In genomic region chr14:100824946-100825690, GRCh38 we compare ENCODE assay signal across 18 cellular contexts. TPM values are rescaled to one million over a fixed set of nuclear protein-coding genes. Genes with fewer than 3 reads are reported as not detected.
DNase-seq lines count a peak whose midpoint lies in the region; ATAC-seq, FAIRE-seq and TF ChIP-seq lines count a peak whose summit lies in the region.
"Had no signal": no experiment of that assay in that cellular context is flagged by ENCODE, and none has a peak within 500 bp of the region (broad histone marks: within the 10 kb centered on the region; RNA-seq: fewer than 3 reads in every experiment).

No MANE protein-coding gene starts in this region.

- peak overlapping the region; percentile 92 for H2BK12ac ChIP-seq in neuronal stem cell (ENCODE audit: low read length)

- in situ Hi-C loops in gastrocnemius medialis (cut with MboI; ENCODE audit: low sequenced_read_pairs in 4 of 4) = no loop called here

- TF ChIP-seq CTCF in A549 (IDR thresholded peaks at IDR 0.05) (no peak), dorsolateral prefrontal cortex (IDR thresholded peaks at IDR 0.05 in 54 of 56, conservative IDR thresholded peaks at IDR 0.05 in 2 of 56; ENCODE audit: low read depth in 1 of 56, partially characterized antibody in 56 of 56) (no peak), gastrocnemius medialis (IDR thresholded peaks at IDR 0.05 in 4 of 5, conservative IDR thresholded peaks at IDR 0.05 in 1 of 5) (no peak)

- TF ChIP-seq RAD21 in A549 (conservative IDR thresholded peaks at IDR 0.05 in 1 of 2, IDR thresholded peaks at IDR 0.05 in 1 of 2) = no peak

- H3K79me1 ChIP-seq in neuronal stem cell (ENCODE audit: low read depth, low read length) = no peaks in the 10 kb centered on the region

- H4K91ac ChIP-seq in neuronal stem cell (ENCODE audit: low read depth, low read length, poor library complexity) = peak overlapping the region; percentile 68

- peak overlapping the region; percentile 99 for H2BK5ac ChIP-seq in neuronal stem cell (ENCODE audit: low read length)

- H3K23ac ChIP-seq in neuronal stem cell (ENCODE audit: low read depth, low read length, poor library complexity) = no peak overlapping the region

- no peaks in the 10 kb centered on the region for H3K4me1 ChIP-seq in A549
- H3K4me1 ChIP-seq in HUES48 (ENCODE audit: control insufficient read depth, insufficient read depth, low read length) = peaks cover 7% of the 10 kb centered on the region; the same call in 1 of the 2 replicates
- H3K4me1 ChIP-seq in neuronal stem cell (ENCODE audit: control insufficient read depth in 2 of 2, insufficient read depth in 1 of 2, low read depth in 1 of 2, low read length in 2 of 2) = peaks cover 17% of the 10 kb centered on the region in 2 donors
- no peaks in the 10 kb centered on the region for H3K4me1 ChIP-seq in gastrocnemius medialis

- ATAC-seq in A549 (no peak), gastrocnemius medialis (no peak), HG03439 (IDR thresholded peaks at IDR 0.05; ENCODE audit: unreplicated experiment) (no peak)
- ATAC-seq: natural killer cell treated with Interleukin-12 subunit alpha and Interleukin-12 subunit beta and Interleukin-15 and Interleukin-18, amount 100 ng/mL, for 72 hours had no signal

- no peak overlapping the region for H3K4ac ChIP-seq in neuronal stem cell (ENCODE audit: low read length)

- H3K4me3 ChIP-seq in A549 = no peak overlapping the region
- peak overlapping the region; percentile 70; the same call in 1 of the 2 replicates for H3K4me3 ChIP-seq in HUES48 (ENCODE audit: low read depth, low read length)
- H3K4me3 ChIP-seq in dorsolateral prefrontal cortex = peak overlapping the region in 57 of 59 donors; percentile 6 to 74 (median 53)
- no peak overlapping the region for H3K4me3 ChIP-seq in neuronal stem cell (ENCODE audit: low read length in 2 of 2)
- peak overlapping the region in 1 of 4 donors; percentile 42 for H3K4me3 ChIP-seq in gastrocnemius medialis

- DNase-seq in A549 (ENCODE audit: low read depth in 1 of 2, low spot score in 1 of 2) (no peak), dorsolateral prefrontal cortex (no peak), neuronal stem cell (ENCODE audit: low spot score) (no peak), gastrocnemius medialis (no peak), GOT3 (lab: John Stamatoyannopoulos, UW) (no peak)
- no peak for DNase-seq in stimulated activated CD4-positive, alpha-beta T cell treated with anti-CD3 and anti-CD28 coated beads, Interleukin-15, amount 100 ng/mL, for 24 hours
- DNase-seq: activated CD4-positive, alpha-beta T cell treated with anti-CD3 and anti-CD28 coated beads, Interleukin-2, amount 50 U/mL, for 1 hour; DMS53; NCI-H187; NCI-H748 treated with DMSO at 0.1 percent for 48 hours had no signal

- TF ChIP-seq EP300 in A549 (IDR thresholded peaks at IDR 0.05) = no peak

- H3K14ac ChIP-seq in neuronal stem cell (ENCODE audit: low read length) = no peak overlapping the region

- H3K9ac ChIP-seq in HUES48 (ENCODE audit: low read depth, low read length) (no peak overlapping the region), neuronal stem cell (ENCODE audit: low read depth, low read length, poor library complexity) (no peak overlapping the region)

- intact Hi-C loops in dorsolateral prefrontal cortex (cut with DNase I) (loop anchor here (5.0 kb wide), 2 partner anchors 163 to 443 kb away; no protein-coding TSS in a partner anchor), gastrocnemius medialis (cut with DNase I; ENCODE audit: low total_unique reads) (loop anchor here (10.0 kb wide), 1 partner anchor 160 kb away; no protein-coding TSS in a partner anchor)

- no peak for FAIRE-seq in A549 (lab: Jason Lieb, UNC)
- FAIRE-seq: RCC 7860 had no signal

- POLR2A ChIA-PET in A549 (lab: Yijun Ruan, JAX) = interaction anchor here (1.2 kb wide), 1 partner anchor 349 kb away, joined by 4 read pairs; no protein-coding TSS in a partner anchor

- peak overlapping the region; percentile 67 for H2BK120ac ChIP-seq in neuronal stem cell (ENCODE audit: low read depth, low read length)

- H2BK15ac ChIP-seq in neuronal stem cell (ENCODE audit: low read length) = peak overlapping the region; percentile 96

- H3K36me3 ChIP-seq in HUES48 (ENCODE audit: control insufficient read depth, insufficient read depth, low read length) (peaks cover 9% of the 10 kb centered on the region), neuronal stem cell (replicated peaks in 1 of 2; ENCODE audit: control insufficient read depth in 2 of 2, insufficient read depth in 2 of 2, low read length in 2 of 2) (no peaks in the 10 kb centered on the region), gastrocnemius medialis (no peaks in the 10 kb centered on the region)

- H3K27ac ChIP-seq in A549 = no peak overlapping the region
- H3K27ac ChIP-seq in HUES48 (ENCODE audit: low read depth, low read length) = no peak overlapping the region
- peak overlapping the region in 48 of 59 donors; percentile 6 to 87 (median 70) for H3K27ac ChIP-seq in dorsolateral prefrontal cortex
- H3K27ac ChIP-seq in neuronal stem cell (replicated peaks; ENCODE audit: low read length) = no peak overlapping the region
- no peak overlapping the region for H3K27ac ChIP-seq in gastrocnemius medialis
- H3K27ac ChIP-seq: HL-60 had no signal

- no peak overlapping the region for H2AFZ ChIP-seq in neuronal stem cell (ENCODE audit: low read length)

- H4K8ac ChIP-seq in neuronal stem cell (ENCODE audit: low read depth, low read length) = no peak overlapping the region

- peak overlapping the region; percentile 93 for H3K18ac ChIP-seq in neuronal stem cell (ENCODE audit: low read length)

- TF ChIP-seq POLR2A in A549 (IDR thresholded peaks at IDR 0.05; ENCODE audit: low read length) (no peak), gastrocnemius medialis (IDR thresholded peaks at IDR 0.05) (no peak)

- 89% methylated on average over 33 of the region's 33 CpGs for WGBS in A549 (ENCODE audit: missing lambda C conversion rate)
- WGBS in neuronal stem cell (ENCODE audit: extremely low coverage in 2 of 2, insufficient read length in 2 of 2, insufficient replicate concordance in 1 of 2), 2 donors = no CpG with 5 or more reads among the region's 33 CpGs

- H2AK5ac ChIP-seq in neuronal stem cell (ENCODE audit: low read depth, low read length) = peak overlapping the region; percentile 99

- no peaks in the 10 kb centered on the region for H3K27me3 ChIP-seq in HUES48 (ENCODE audit: control insufficient read depth, insufficient read depth, low read length)
- H3K27me3 ChIP-seq in dorsolateral prefrontal cortex = peaks cover 0 to 39% (median 0%) of the 10 kb centered on the region in 45 donors
- no peaks in the 10 kb centered on the region for H3K27me3 ChIP-seq in neuronal stem cell (ENCODE audit: control insufficient read depth in 3 of 3, insufficient read depth in 3 of 3, low read depth in 1 of 3, low read length in 3 of 3)
- H3K27me3 ChIP-seq in gastrocnemius medialis = peaks cover 23 to 42% (median 42%) of the 10 kb centered on the region in 3 donors

- H3K4me2 ChIP-seq in A549 (peak overlapping the region; percentile 91; the same call in 2 of the 3 replicates), neuronal stem cell (ENCODE audit: insufficient read depth, low read length, poor library complexity, severe bottlenecking) (no peak overlapping the region)

- CTCF ChIA-PET in A549 (lab: Yijun Ruan, JAX) = interaction anchor here (0.5 kb wide), 1 partner anchor 1197 kb away, joined by 3 read pairs; no protein-coding TSS in a partner anchor

- H3K9me3 ChIP-seq in A549 (peaks cover 5% of the 10 kb centered on the region; the same call in 1 of the 3 replicates), HUES48 (ENCODE audit: control insufficient read depth, insufficient read depth, low read length) (no peaks in the 10 kb centered on the region; the same call in 1 of the 2 replicates), neuronal stem cell (replicated peaks in 1 of 2; ENCODE audit: control insufficient read depth in 2 of 2, insufficient read depth in 1 of 2, low read depth in 1 of 2, low read length in 2 of 2) (peaks cover 16 to 22% of the 10 kb centered on the region in 2 donors), gastrocnemius medialis (no peaks in the 10 kb centered on the region)

TF ChIP-seq in A549, 52 proteins besides CTCF, POLR2A, EP300 and RAD21 (continues in another document):
- TF ChIP-seq REST (IDR thresholded peaks at IDR 0.05) (no peak), TFCP2L1 (CRISPR knock-in tag; IDR thresholded peaks at IDR 0.05) (no peak), NPAS2 (CRISPR knock-in tag; IDR thresholded peaks at IDR 0.05; ENCODE audit: borderline replicate concordance) (no peak)

RNA-seq across cellular contexts. Expression of gene MEG3, which starts 0.8 kb away (rescaled TPM):
- polyA plus RNA-seq in A549 (2011; rRNA removed) (27.0 and 38.0 TPM in 2 replicates), A549 (2017; fragmentation: RNase III; extraction: RNeasy Plus Mini Kit Qiagen cat#74134 plus additional on column Dnase treatment) (56.7 to 66.4 TPM (median 57.8 TPM) in 3 replicates)
- 19.9 and 24.5 TPM in 2 replicates for polyA plus RNA-seq in A549 (2012; cell fraction: cytosol; rRNA removed)
- polyA plus RNA-seq in A549 (2012; cell fraction: nucleus; rRNA removed) = 367 and 439 TPM in 2 replicates
- polyA minus RNA-seq in A549 (2011; rRNA and poly(A)+ RNA removed) = 14.8 and 15.7 TPM in 2 replicates
- total RNA-seq in dorsolateral prefrontal cortex (1,000 to 10,000 TPM in 78 of 120 experiments, 100 to 1,000 TPM in 42; 389 to 2,448 (median 1,078) TPM), gastrocnemius medialis (10 to 100 TPM in 1 of 4 donors, 1 to 10 TPM in 3; 2.7 to 30.7 (median 5.2) TPM)
- 61.0 TPM for polyA plus RNA-seq in neuronal stem cell (2013, experiment 1 of 2)
- 58.1 TPM for polyA plus RNA-seq in neuronal stem cell (2013, experiment 2 of 2)
- total RNA-seq: activated T-helper 2 cell treated with anti-CD3 and anti-CD28 coated beads, Interferon-gamma antibody, Interleukin-2, Interleukin-4, amounts not matched to agents 10 μg/mL and 5 μg/mL and 100 μg/mL, durations not matched to agents 14 hours and 24 hours and 36 hours; B cell; natural killer cell treated with Interleukin-12 subunit alpha and Interleukin-12 subunit beta and Interleukin-15 and Interleukin-18, amount 100 ng/mL, for 72 hours; T-helper 2 cell treated with Interferon-gamma antibody and Interleukin-4, amounts not matched to agents 100 ng/mL and 5 ng/mL, for 36 hours had no signal

Comparison
In these comparisons a context has a peak if more than half of its experiments do, and no peak if none do; other contexts are left out.
1. H3K27ac ChIP-seq: peak in dorsolateral prefrontal cortex (48 of 59); none in A549 (0 of 2), HUES48 (single experiment), neuronal stem cell (single experiment) and gastrocnemius medialis (0 of 4).
2. H3K4me3 ChIP-seq: peak in HUES48 (single experiment) and dorsolateral prefrontal cortex (57 of 59); none in A549 (single experiment) and neuronal stem cell (0 of 2).
3. RNA of gene MEG3, which starts 0.8 kb away (total RNA-seq): 389 to 2,448 TPM in dorsolateral prefrontal cortex; 2.7 to 30.7 TPM in gastrocnemius medialis; every median in the first group is over 10 times any median in the second.